Comparison of ENCODE assay signal across 1 cellular context in the genomic region with DNA sequence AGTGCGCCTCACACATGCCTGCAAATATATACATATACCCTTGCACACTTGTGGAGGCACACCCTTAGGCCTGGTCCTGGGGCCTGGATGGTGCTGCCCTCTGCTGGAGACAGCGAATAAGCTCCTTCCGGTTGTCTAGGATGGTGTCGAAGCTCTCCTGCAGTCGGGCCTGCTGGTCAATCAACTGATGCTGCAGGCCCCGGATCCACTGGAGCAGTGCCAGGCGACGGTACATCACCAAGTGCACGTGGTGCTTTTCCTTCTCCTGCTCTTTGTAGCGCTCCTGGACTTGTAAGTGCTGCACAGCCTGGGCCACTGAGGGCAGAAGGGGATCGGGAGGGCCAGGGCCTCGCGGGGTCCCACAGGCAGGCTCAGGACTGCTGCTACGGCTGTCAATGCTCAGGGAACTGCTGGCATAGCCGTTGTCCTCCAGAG.
TF ChIP-seq lines count a peak whose summit lies in the region.

No MANE protein-coding gene starts in this region.

TF ChIP-seq in K562, 482 proteins besides CTCF, POLR2A, EP300 and RAD21 (continued from another document and continues in another):
- TF ChIP-seq SIX5 (IDR thresholded peaks at IDR 0.05; ENCODE audit: borderline replicate concordance in 1 of 2, insufficient read depth in 1 of 2, low read depth in 1 of 2, low read length in 2 of 2) (no peak), NR3C1 (CRISPR knock-in tag; IDR thresholded peaks at IDR 0.05) (no peak), JUND (IDR thresholded peaks at IDR 0.05; ENCODE audit: borderline replicate concordance, low read depth, low read length) (peak; percentile 31; the same call in 1 of the 2 replicates), JUND (tag; IDR thresholded peaks at IDR 0.05; ENCODE audit: borderline replicate concordance, low read depth, low read length) (peak; percentile 31; the same call in 1 of the 3 replicates), KDM1A (IDR thresholded peaks at IDR 0.05) (no peak), DDX20 (tag; IDR thresholded peaks at IDR 0.05; ENCODE audit: low read depth) (no peak), CXXC5 (CRISPR knock-in tag; IDR thresholded peaks at IDR 0.05) (no peak), BCL6 (CRISPR knock-in tag; IDR thresholded peaks at IDR 0.05) (no peak), ZNF212 (CRISPR knock-in tag; IDR thresholded peaks at IDR 0.05) (no peak), FIP1L1 (IDR thresholded peaks at IDR 0.05; ENCODE audit: low read depth, low read length, poor library complexity, severe bottlenecking) (no peak), NCOR1 (IDR thresholded peaks at IDR 0.05) (0 out of 2 replicates have a peak, but pooled peaks have one; percentile 3), POLR2G (IDR thresholded peaks at IDR 0.05; ENCODE audit: low read depth, low read length) (0 out of 2 replicates have a peak, but pooled peaks have one; percentile 28), MCM3 (IDR thresholded peaks at IDR 0.05) (no peak), MTF1 (CRISPR knock-in tag; IDR thresholded peaks at IDR 0.05; ENCODE audit: borderline replicate concordance) (no peak), NR4A1 (CRISPR knock-in tag; IDR thresholded peaks at IDR 0.05) (no peak), NR4A1 (tag; IDR thresholded peaks at IDR 0.05) (no peak), SP2 (IDR thresholded peaks at IDR 0.05; ENCODE audit: extremely low read depth, low read depth, low read length, poor library complexity, severe bottlenecking) (no peak), KLF13 (tag; IDR thresholded peaks at IDR 0.05; ENCODE audit: borderline replicate concordance, low read depth) (no peak), NRF1 (conservative IDR thresholded peaks at IDR 0.05 in 1 of 2, IDR thresholded peaks at IDR 0.05 in 1 of 2) (no peak), MCM7 (IDR thresholded peaks at IDR 0.05) (no peak), ZBTB1 (CRISPR knock-in tag; IDR thresholded peaks at IDR 0.05; ENCODE audit: borderline replicate concordance, low read depth) (no peak), KLF10 (CRISPR knock-in tag; IDR thresholded peaks at IDR 0.05) (no peak), ARID2 (IDR thresholded peaks at IDR 0.05) (peak; percentile 66; the same call in 1 of the 2 replicates), NFRKB (IDR thresholded peaks at IDR 0.05; ENCODE audit: low read depth) (no peak), TRIM24 (IDR thresholded peaks at IDR 0.05) (no peak), ZNF24 (IDR thresholded peaks at IDR 0.05) (no peak), GTF2A2 (tag; IDR thresholded peaks at IDR 0.05) (no peak), HNRNPH1 (optimal IDR thresholded peaks at IDR 0.05; ENCODE audit: low read depth, low read length) (no peak), ZNF444 (CRISPR knock-in tag; IDR thresholded peaks at IDR 0.05) (no peak), ZNF384 (IDR thresholded peaks at IDR 0.05; ENCODE audit: low read depth, low read length) (0 out of 2 replicates have a peak, but pooled peaks have one; percentile 48), OTX1 (CRISPR knock-in tag; IDR thresholded peaks at IDR 0.05) (no peak), SMARCA4 (IDR thresholded peaks at IDR 0.05) (no peak), HMGN3 (IDR thresholded peaks at IDR 0.05; ENCODE audit: borderline replicate concordance, extremely low read depth, insufficient read length, low read depth, low read length) (no peak), ZNF77 (CRISPR knock-in tag; IDR thresholded peaks at IDR 0.05) (no peak), PRPF4 (IDR thresholded peaks at IDR 0.05; ENCODE audit: insufficient read depth, low read depth, low read length, poor library complexity, severe bottlenecking) (no peak), EGR1 (conservative IDR thresholded peaks at IDR 0.05) (no peak), MYC (IDR thresholded peaks at IDR 0.05; ENCODE audit: low read depth, low read length) (peak; percentile 31; the same call in 1 of the 2 replicates), MYC (CRISPR knock-in tag; IDR thresholded peaks at IDR 0.05; ENCODE audit: borderline replicate concordance, low read depth) (no peak), SMARCA5 (IDR thresholded peaks at IDR 0.05) (no peak), ZFX (CRISPR knock-in tag; IDR thresholded peaks at IDR 0.05) (no peak), SIN3A (IDR thresholded peaks at IDR 0.05; ENCODE audit: borderline replicate concordance in 2 of 2, control insufficient read depth in 1 of 2, low read depth in 2 of 2, low read length in 2 of 2) (no peak), KLF16 (IDR thresholded peaks at IDR 0.05) (peak; percentile 10; the same call in 1 of the 2 replicates), NCOA2 (IDR thresholded peaks at IDR 0.05; ENCODE audit: partially characterized antibody in 2 of 2) (no peak), XRCC5 (IDR thresholded peaks at IDR 0.05; ENCODE audit: low read depth, low read length) (peak; percentile 95), POLR2B (IDR thresholded peaks at IDR 0.05; ENCODE audit: low read depth, partially characterized antibody) (no peak)
- TF ChIP-seq, protein P1, sequence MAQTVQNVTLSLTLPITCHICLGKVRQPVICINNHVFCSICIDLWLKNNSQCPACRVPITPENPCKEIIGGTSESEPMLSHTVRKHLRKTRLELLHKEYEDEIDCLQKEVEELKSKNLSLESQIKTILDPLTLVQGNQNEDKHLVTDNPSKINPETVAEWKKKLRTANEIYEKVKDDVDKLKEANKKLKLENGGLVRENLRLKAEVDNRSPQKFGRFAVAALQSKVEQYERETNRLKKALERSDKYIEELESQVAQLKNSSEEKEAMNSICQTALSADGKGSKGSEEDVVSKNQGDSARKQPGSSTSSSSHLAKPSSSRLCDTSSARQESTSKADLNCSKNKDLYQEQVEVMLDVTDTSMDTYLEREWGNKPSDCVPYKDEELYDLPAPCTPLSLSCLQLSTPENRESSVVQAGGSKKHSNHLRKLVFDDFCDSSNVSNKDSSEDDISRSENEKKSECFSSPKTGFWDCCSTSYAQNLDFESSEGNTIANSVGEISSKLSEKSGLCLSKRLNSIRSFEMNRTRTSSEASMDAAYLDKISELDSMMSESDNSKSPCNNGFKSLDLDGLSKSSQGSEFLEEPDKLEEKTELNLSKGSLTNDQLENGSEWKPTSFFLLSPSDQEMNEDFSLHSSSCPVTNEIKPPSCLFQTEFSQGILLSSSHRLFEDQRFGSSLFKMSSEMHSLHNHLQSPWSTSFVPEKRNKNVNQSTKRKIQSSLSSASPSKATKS (CRISPR knock-in tag; IDR thresholded peaks at IDR 0.05), result no peak
- TF ChIP-seq, protein P2, sequence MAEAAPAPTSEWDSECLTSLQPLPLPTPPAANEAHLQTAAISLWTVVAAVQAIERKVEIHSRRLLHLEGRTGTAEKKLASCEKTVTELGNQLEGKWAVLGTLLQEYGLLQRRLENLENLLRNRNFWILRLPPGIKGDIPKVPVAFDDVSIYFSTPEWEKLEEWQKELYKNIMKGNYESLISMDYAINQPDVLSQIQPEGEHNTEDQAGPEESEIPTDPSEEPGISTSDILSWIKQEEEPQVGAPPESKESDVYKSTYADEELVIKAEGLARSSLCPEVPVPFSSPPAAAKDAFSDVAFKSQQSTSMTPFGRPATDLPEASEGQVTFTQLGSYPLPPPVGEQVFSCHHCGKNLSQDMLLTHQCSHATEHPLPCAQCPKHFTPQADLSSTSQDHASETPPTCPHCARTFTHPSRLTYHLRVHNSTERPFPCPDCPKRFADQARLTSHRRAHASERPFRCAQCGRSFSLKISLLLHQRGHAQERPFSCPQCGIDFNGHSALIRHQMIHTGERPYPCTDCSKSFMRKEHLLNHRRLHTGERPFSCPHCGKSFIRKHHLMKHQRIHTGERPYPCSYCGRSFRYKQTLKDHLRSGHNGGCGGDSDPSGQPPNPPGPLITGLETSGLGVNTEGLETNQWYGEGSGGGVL (CRISPR knock-in tag; IDR thresholded peaks at IDR 0.05), result no peak
- TF ChIP-seq, protein P3, sequence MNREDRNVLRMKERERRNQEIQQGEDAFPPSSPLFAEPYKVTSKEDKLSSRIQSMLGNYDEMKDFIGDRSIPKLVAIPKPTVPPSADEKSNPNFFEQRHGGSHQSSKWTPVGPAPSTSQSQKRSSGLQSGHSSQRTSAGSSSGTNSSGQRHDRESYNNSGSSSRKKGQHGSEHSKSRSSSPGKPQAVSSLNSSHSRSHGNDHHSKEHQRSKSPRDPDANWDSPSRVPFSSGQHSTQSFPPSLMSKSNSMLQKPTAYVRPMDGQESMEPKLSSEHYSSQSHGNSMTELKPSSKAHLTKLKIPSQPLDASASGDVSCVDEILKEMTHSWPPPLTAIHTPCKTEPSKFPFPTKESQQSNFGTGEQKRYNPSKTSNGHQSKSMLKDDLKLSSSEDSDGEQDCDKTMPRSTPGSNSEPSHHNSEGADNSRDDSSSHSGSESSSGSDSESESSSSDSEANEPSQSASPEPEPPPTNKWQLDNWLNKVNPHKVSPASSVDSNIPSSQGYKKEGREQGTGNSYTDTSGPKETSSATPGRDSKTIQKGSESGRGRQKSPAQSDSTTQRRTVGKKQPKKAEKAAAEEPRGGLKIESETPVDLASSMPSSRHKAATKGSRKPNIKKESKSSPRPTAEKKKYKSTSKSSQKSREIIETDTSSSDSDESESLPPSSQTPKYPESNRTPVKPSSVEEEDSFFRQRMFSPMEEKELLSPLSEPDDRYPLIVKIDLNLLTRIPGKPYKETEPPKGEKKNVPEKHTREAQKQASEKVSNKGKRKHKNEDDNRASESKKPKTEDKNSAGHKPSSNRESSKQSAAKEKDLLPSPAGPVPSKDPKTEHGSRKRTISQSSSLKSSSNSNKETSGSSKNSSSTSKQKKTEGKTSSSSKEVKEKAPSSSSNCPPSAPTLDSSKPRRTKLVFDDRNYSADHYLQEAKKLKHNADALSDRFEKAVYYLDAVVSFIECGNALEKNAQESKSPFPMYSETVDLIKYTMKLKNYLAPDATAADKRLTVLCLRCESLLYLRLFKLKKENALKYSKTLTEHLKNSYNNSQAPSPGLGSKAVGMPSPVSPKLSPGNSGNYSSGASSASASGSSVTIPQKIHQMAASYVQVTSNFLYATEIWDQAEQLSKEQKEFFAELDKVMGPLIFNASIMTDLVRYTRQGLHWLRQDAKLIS (CRISPR knock-in tag; IDR thresholded peaks at IDR 0.05), result no peak
- TF ChIP-seq, protein P4, sequence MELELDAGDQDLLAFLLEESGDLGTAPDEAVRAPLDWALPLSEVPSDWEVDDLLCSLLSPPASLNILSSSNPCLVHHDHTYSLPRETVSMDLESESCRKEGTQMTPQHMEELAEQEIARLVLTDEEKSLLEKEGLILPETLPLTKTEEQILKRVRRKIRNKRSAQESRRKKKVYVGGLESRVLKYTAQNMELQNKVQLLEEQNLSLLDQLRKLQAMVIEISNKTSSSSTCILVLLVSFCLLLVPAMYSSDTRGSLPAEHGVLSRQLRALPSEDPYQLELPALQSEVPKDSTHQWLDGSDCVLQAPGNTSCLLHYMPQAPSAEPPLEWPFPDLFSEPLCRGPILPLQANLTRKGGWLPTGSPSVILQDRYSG (tag; conservative IDR thresholded peaks at IDR 0.05; ENCODE audit: low read depth), result no peak
- TF ChIP-seq, protein P5, sequence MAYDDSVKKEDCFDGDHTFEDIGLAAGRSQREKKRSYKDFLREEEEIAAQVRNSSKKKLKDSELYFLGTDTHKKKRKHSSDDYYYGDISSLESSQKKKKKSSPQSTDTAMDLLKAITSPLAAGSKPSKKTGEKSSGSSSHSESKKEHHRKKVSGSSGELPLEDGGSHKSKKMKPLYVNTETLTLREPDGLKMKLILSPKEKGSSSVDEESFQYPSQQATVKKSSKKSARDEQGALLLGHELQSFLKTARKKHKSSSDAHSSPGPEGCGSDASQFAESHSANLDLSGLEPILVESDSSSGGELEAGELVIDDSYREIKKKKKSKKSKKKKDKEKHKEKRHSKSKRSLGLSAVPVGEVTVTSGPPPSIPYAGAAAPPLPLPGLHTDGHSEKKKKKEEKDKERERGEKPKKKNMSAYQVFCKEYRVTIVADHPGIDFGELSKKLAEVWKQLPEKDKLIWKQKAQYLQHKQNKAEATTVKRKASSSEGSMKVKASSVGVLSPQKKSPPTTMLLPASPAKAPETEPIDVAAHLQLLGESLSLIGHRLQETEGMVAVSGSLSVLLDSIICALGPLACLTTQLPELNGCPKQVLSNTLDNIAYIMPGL (CRISPR knock-in tag; IDR thresholded peaks at IDR 0.05), result no peak; the same call in 1 of the 2 replicates
- TF ChIP-seq, protein P6, sequence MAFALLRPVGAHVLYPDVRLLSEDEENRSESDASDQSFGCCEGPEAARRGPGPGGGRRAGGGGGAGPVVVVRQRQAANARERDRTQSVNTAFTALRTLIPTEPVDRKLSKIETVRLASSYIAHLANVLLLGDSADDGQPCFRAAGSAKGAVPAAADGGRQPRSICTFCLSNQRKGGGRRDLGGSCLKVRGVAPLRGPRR (CRISPR knock-in tag; IDR thresholded peaks at IDR 0.05), result no peak
- TF ChIP-seq, protein P7, sequence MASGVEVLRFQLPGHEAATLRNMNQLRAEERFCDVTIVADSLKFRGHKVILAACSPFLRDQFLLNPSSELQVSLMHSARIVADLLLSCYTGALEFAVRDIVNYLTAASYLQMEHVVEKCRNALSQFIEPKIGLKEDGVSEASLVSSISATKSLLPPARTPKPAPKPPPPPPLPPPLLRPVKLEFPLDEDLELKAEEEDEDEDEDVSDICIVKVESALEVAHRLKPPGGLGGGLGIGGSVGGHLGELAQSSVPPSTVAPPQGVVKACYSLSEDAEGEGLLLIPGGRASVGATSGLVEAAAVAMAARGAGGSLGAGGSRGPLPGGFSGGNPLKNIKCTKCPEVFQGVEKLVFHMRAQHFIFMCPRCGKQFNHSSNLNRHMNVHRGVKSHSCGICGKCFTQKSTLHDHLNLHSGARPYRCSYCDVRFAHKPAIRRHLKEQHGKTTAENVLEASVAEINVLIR (CRISPR knock-in tag; IDR thresholded peaks at IDR 0.05), result 0 out of 2 replicates have a peak, but pooled peaks have one; percentile 9
- TF ChIP-seq, protein P8, sequence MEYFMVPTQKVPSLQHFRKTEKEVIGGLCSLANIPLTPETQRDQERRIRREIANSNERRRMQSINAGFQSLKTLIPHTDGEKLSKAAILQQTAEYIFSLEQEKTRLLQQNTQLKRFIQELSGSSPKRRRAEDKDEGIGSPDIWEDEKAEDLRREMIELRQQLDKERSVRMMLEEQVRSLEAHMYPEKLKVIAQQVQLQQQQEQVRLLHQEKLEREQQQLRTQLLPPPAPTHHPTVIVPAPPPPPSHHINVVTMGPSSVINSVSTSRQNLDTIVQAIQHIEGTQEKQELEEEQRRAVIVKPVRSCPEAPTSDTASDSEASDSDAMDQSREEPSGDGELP (CRISPR knock-in tag; IDR thresholded peaks at IDR 0.05; ENCODE audit: borderline replicate concordance), result peak; percentile 51; the same call in 1 of the 2 replicates
- TF ChIP-seq, protein P9, sequence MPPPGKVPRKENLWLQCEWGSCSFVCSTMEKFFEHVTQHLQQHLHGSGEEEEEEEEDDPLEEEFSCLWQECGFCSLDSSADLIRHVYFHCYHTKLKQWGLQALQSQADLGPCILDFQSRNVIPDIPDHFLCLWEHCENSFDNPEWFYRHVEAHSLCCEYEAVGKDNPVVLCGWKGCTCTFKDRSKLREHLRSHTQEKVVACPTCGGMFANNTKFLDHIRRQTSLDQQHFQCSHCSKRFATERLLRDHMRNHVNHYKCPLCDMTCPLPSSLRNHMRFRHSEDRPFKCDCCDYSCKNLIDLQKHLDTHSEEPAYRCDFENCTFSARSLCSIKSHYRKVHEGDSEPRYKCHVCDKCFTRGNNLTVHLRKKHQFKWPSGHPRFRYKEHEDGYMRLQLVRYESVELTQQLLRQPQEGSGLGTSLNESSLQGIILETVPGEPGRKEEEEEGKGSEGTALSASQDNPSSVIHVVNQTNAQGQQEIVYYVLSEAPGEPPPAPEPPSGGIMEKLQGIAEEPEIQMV (tag; conservative IDR thresholded peaks at IDR 0.05; ENCODE audit: low read depth), result no peak
